In genomic region chr17:36600477-36600876, GRCh38 we compare ENCODE assay signal across 8 cellular contexts. TPM values are rescaled to one million over a fixed set of nuclear protein-coding genes. Genes with fewer than 3 reads are reported as not detected.
DNase-seq lines count a peak whose midpoint lies in the region; ATAC-seq and TF ChIP-seq lines count a peak whose summit lies in the region.

No MANE protein-coding gene starts in this region.

- CTCF ChIA-PET in activated naive CD4-positive, alpha-beta T cell treated with anti-CD3 and anti-CD28 coated beads, Interleukin-2, amount 10 ng/mL, durations not matched to agents 7 days and 5 days (lab: Charles Lee) = interaction anchor here (1.2 to 4.0 kb wide), 4 partner anchors 8 to 57 kb away, joined by 5 to 23 read pairs (median 6); partner anchors contain the start of gene DHRS11

- TF ChIP-seq POLR2A in transverse colon (IDR thresholded peaks at IDR 0.05) = no peak

- ATAC-seq in lower lobe of right lung = no peak
- no peak for ATAC-seq in GM18511 (IDR thresholded peaks at IDR 0.05; ENCODE audit: unreplicated experiment)

- H3K4me1 ChIP-seq in lower lobe of right lung = peaks cover 26% of the 10 kb centered on the region
- H3K4me1 ChIP-seq in transverse colon = peaks cover 10 to 73% (median 53%) of the 10 kb centered on the region in 4 donors

- no peaks in the 10 kb centered on the region for H3K36me3 Mint-ChIP-seq in activated naive CD4-positive, alpha-beta T cell treated with anti-CD3 and anti-CD28 coated beads, Interleukin-2, amount 10 ng/mL, durations not matched to agents 7 days and 5 days
- peaks cover 15% of the 10 kb centered on the region for H3K36me3 Mint-ChIP-seq in activated naive CD8-positive, alpha-beta T cell

- no peak for DNase-seq in activated naive CD4-positive, alpha-beta T cell treated with anti-CD3 and anti-CD28 coated beads, Interleukin-2, amount 10 ng/mL, durations not matched to agents 7 days and 5 days
- DNase-seq in activated naive CD4-positive, alpha-beta T cell (lab: John Stamatoyannopoulos, UW) = no peak
- DNase-seq in lower lobe of right lung (peak; percentile 30), transverse colon (no peak), NCI-H524 treated with DMSO at 0.1 percent for 48 hours (lab: John Stamatoyannopoulos, UW) (no peak), GF-D8 (lab: John Stamatoyannopoulos, UW) (no peak)

- peak overlapping the region; percentile 86 for H3K4me3 Mint-ChIP-seq in activated naive CD4-positive, alpha-beta T cell treated with anti-CD3 and anti-CD28 coated beads, Interleukin-2, amount 10 ng/mL, durations not matched to agents 7 days and 5 days
- peak overlapping the region; percentile 94 for H3K4me3 Mint-ChIP-seq in activated naive CD8-positive, alpha-beta T cell

- H3K36me3 ChIP-seq in lower lobe of right lung (no peaks in the 10 kb centered on the region), transverse colon (no peaks in the 10 kb centered on the region)

- H3K27ac ChIP-seq in lower lobe of right lung (peak overlapping the region; percentile 86), transverse colon (peak overlapping the region; percentile 85 to 96 (median 90))

- H3K4me1 Mint-ChIP-seq in activated naive CD4-positive, alpha-beta T cell treated with anti-CD3 and anti-CD28 coated beads, Interleukin-2, amount 10 ng/mL, durations not matched to agents 7 days and 5 days = peaks cover 33% of the 10 kb centered on the region
- H3K4me1 Mint-ChIP-seq in activated naive CD8-positive, alpha-beta T cell (ENCODE audit: low read depth) = peaks cover 30% of the 10 kb centered on the region

- H3K27me3 ChIP-seq in lower lobe of right lung (ENCODE audit: low read depth) (no peaks in the 10 kb centered on the region), transverse colon (no peaks in the 10 kb centered on the region)

- no peaks in the 10 kb centered on the region for H3K27me3 Mint-ChIP-seq in activated naive CD4-positive, alpha-beta T cell treated with anti-CD3 and anti-CD28 coated beads, Interleukin-2, amount 10 ng/mL, durations not matched to agents 7 days and 5 days
- no peaks in the 10 kb centered on the region for H3K27me3 Mint-ChIP-seq in activated naive CD8-positive, alpha-beta T cell

- H3K4me3 ChIP-seq in lower lobe of right lung (peak overlapping the region; percentile 88), transverse colon (peak overlapping the region in 1 of 4 donors; percentile 89)

- TF ChIP-seq CTCF in lower lobe of right lung (IDR thresholded peaks at IDR 0.05) (no peak), transverse colon (IDR thresholded peaks at IDR 0.05) (no peak)

- in situ Hi-C loops in transverse colon (cut with MboI; ENCODE audit: low pct_ligation_motif_present in 1 of 4, low pct_unique_long_range_greater_than_20kb in 1 of 4, low sequenced_read_pairs in 3 of 4) = loop anchor here in 2 of 4 donors (25.0 kb wide), 2 partner anchors 637 to 787 kb away; partner anchors contain the start of gene C17orf78 (in 2 of the 2)

- peak overlapping the region; percentile 92 for H3K27ac Mint-ChIP-seq in activated naive CD4-positive, alpha-beta T cell treated with anti-CD3 and anti-CD28 coated beads, Interleukin-2, amount 10 ng/mL, durations not matched to agents 7 days and 5 days
- peak overlapping the region; percentile 90 for H3K27ac Mint-ChIP-seq in activated naive CD8-positive, alpha-beta T cell

- no peaks in the 10 kb centered on the region for H3K9me3 ChIP-seq in lower lobe of right lung
- H3K9me3 ChIP-seq in transverse colon = no peaks in the 10 kb centered on the region

- intact Hi-C loops in lower lobe of right lung (cut with DNase I) = no loop called here
- intact Hi-C loops in transverse colon (cut with DNase I; ENCODE audit: low total_unique reads) = no loop called here

- H3K9me3 Mint-ChIP-seq in activated naive CD4-positive, alpha-beta T cell treated with anti-CD3 and anti-CD28 coated beads, Interleukin-2, amount 10 ng/mL, durations not matched to agents 7 days and 5 days = no peaks in the 10 kb centered on the region
- no peaks in the 10 kb centered on the region for H3K9me3 Mint-ChIP-seq in activated naive CD8-positive, alpha-beta T cell (ENCODE audit: low read depth)

- 67 to 76% methylated on average over 2 to 3 of the region's 3 CpGs for WGBS in transverse colon (ENCODE audit: low coverage in 1 of 2), 2 donors

- TF ChIP-seq EP300 in transverse colon (IDR thresholded peaks at IDR 0.05; ENCODE audit: low read depth) = no peak

RNA-seq across cellular contexts. Expression of gene MRM1, which starts 0.9 kb away (rescaled TPM):
- 6.6 TPM for total RNA-seq in lower lobe of right lung
- total RNA-seq in transverse colon = 10 to 100 TPM in 3 of 4 donors, 1 to 10 TPM in 1; 9.5 to 20.9 (median 11.5) TPM

RNA-seq across cellular contexts. Expression of gene DHRS11, which starts 8.8 kb away (rescaled TPM):
- total RNA-seq in lower lobe of right lung (5.9 TPM), transverse colon (100 to 1,000 TPM in 3 of 4 donors, 10 to 100 TPM in 1; 93.1 to 307 (median 214) TPM)

RNA-seq across cellular contexts. Expression of gene GGNBP2, which starts 55.8 kb away (rescaled TPM):
- total RNA-seq in lower lobe of right lung (74.8 TPM), transverse colon (100 to 1,000 TPM in 2 of 4 donors, 10 to 100 TPM in 2; 48.6 to 128 (median 91.6) TPM)

Comparison
In these comparisons a context has a peak if more than half of its experiments do, and no peak if none do; other contexts are left out.
1. RNA of gene DHRS11, which starts 8.8 kb away (total RNA-seq): 93.1 to 307 TPM in transverse colon; 5.9 TPM in lower lobe of right lung (single experiment); every median in the first group is over 10 times any median in the second.